ENCODE assay signal across 22 cellular contexts in the genomic region with DNA sequence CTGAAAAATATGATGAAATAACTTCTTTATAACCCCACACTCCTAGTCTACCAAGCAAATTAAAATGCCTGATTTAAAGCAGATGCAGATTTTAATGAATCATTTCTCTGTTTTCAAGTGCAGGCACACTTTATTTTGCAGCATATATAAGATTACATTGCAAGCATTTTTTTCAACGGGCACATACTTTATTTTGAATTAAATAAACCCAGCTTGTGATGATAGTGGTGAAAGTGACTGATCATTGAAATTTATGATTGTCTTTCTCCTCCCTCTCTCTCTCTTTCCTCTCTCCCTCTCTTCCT.
"Had no signal": no experiment of that assay in that cellular context is flagged by ENCODE, and none has a peak within 500 bp of the region (broad histone marks: within the 10 kb centered on the region; RNA-seq: fewer than 3 reads in every experiment).

No MANE protein-coding gene starts in this region.

- H3K4me3 Mint-ChIP-seq: memory B cell; natural killer cell treated with Interleukin-12 subunit alpha and Interleukin-12 subunit beta and Interleukin-15 and Interleukin-18, amount 100 ng/mL, for 72 hours; stimulated activated memory B cell treated with anti-CD40 and anti-IgM and Interleukin-4, amounts not matched to agents 10 μg/mL and 1 μg/mL and 100 μg/mL, for 72 hours; stimulated activated naive CD8-positive, alpha-beta T cell treated with anti-CD3 and anti-CD28 coated beads, Interleukin-15, Interleukin-2, amounts not matched to agents 100 ng/mL and 50 ng/mL, for 24 hours had no signal

- H3K27ac Mint-ChIP-seq: memory B cell; natural killer cell treated with Interleukin-12 subunit alpha and Interleukin-12 subunit beta and Interleukin-15 and Interleukin-18, amount 100 ng/mL, for 72 hours; stimulated activated memory B cell treated with anti-CD40 and anti-IgM and Interleukin-4, amounts not matched to agents 10 μg/mL and 1 μg/mL and 100 μg/mL, for 72 hours; stimulated activated naive CD8-positive, alpha-beta T cell treated with anti-CD3 and anti-CD28 coated beads, Interleukin-15, Interleukin-2, amounts not matched to agents 100 ng/mL and 50 ng/mL, for 24 hours had no signal

- H3K4me3 ChIP-seq: dorsolateral prefrontal cortex, left ventricle myocardium inferior, lower lobe of right lung, spleen, testis, transverse colon had no signal

- H3K27me3 ChIP-seq: dorsolateral prefrontal cortex, testis, transverse colon had no signal

- H3K9me3 Mint-ChIP-seq: natural killer cell treated with Interleukin-12 subunit alpha and Interleukin-12 subunit beta and Interleukin-15 and Interleukin-18, amount 100 ng/mL, for 72 hours; stimulated activated naive CD8-positive, alpha-beta T cell treated with anti-CD3 and anti-CD28 coated beads, Interleukin-15, Interleukin-2, amounts not matched to agents 100 ng/mL and 50 ng/mL, for 24 hours had no signal

- ATAC-seq: esophagus mucosa; foreskin keratinocyte; left cardiac atrium; lower lobe of right lung; natural killer cell treated with Interleukin-12 subunit alpha and Interleukin-12 subunit beta and Interleukin-15 and Interleukin-18, amount 100 ng/mL, for 72 hours; sciatic nerve; stimulated activated memory B cell treated with anti-CD40 and anti-IgM and Interleukin-4, amounts not matched to agents 10 μg/mL and 1 μg/mL and 100 μg/mL, for 72 hours had no signal

- H3K36me3 ChIP-seq: left ventricle myocardium inferior, lower lobe of right lung, spleen, transverse colon had no signal

- DNase-seq: cortex of kidney; dorsolateral prefrontal cortex; effector CD8-positive, alpha-beta T cell; foreskin keratinocyte; kidney; left cardiac atrium; left ventricle myocardium inferior; lower lobe of right lung; midbrain; posterior cingulate gyrus; spleen; stimulated activated CD4-positive, alpha-beta T cell treated with anti-CD3 and anti-CD28 coated beads, Interleukin-15, amount 100 ng/mL, for 24 hours; stimulated activated CD4-positive, alpha-beta T cell treated with anti-CD3 and anti-CD28 coated beads, Interleukin-1b, Interleukin-23, amount 100 ng/mL, for 48 hours; stimulated activated CD4-positive, alpha-beta T cell treated with anti-CD3 and anti-CD28 coated beads, Interleukin-4, amount 100 ng/mL, for 24 hours; testis; transverse colon had no signal

- H3K27ac ChIP-seq: dorsolateral prefrontal cortex, foreskin keratinocyte, left ventricle myocardium inferior, lower lobe of right lung, spleen, testis, transverse colon had no signal

- H3K36me3 Mint-ChIP-seq: natural killer cell treated with Interleukin-12 subunit alpha and Interleukin-12 subunit beta and Interleukin-15 and Interleukin-18, amount 100 ng/mL, for 72 hours; stimulated activated memory B cell treated with anti-CD40 and anti-IgM and Interleukin-4, amounts not matched to agents 10 μg/mL and 1 μg/mL and 100 μg/mL, for 72 hours had no signal

- H3K9me3 ChIP-seq: lower lobe of right lung, testis, transverse colon had no signal

- H3K4me1 ChIP-seq: foreskin keratinocyte, left ventricle myocardium inferior, lower lobe of right lung, testis, transverse colon had no signal
